Comparison of ENCODE assay signal across 8 cellular contexts in the genomic region with DNA sequence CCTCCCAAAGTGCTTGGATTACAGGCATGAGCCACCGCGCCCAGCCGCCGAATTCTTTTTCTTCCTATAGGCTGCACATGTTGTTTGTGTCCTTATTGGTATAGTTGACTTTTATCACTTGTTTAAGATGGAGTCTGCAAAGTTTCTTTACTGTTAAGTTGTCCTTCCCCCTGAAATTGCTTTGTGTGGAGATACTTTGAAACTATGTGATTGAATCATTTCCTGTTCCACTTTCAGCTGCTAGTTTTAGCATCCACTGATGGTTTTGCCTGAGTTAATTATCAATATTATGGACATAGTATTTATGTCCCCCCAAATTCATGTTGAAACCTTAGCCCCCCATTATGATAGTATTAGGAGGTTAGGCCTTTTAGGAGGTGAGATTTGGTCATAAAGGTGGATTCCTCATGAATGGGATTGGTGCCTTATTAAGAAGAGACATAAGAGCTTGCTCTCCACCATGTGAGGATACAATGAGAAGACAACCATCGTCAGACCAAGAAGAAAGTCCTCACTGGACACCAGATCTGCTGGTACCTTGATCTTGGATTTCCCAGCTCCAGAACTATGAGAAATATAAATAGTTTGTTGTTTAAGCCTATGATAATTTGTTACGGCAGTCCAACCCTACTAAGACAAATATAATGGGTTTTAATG. TPM values are rescaled to one million over a fixed set of nuclear protein-coding genes. Genes with fewer than 3 reads are reported as not detected.
DNase-seq lines count a peak whose midpoint lies in the region; ATAC-seq lines count a peak whose summit lies in the region.

No MANE protein-coding gene starts in this region.

- H3K9me3 Mint-ChIP-seq in activated naive CD4-positive, alpha-beta T cell treated with anti-CD3 and anti-CD28 coated beads, Interleukin-2, amount 10 ng/mL, durations not matched to agents 7 days and 5 days = no peaks in the 10 kb centered on the region

- no peaks in the 10 kb centered on the region for H3K27me3 Mint-ChIP-seq in activated naive CD4-positive, alpha-beta T cell treated with anti-CD3 and anti-CD28 coated beads, Interleukin-2, amount 10 ng/mL, durations not matched to agents 7 days and 5 days

- peak overlapping the region; percentile 35 for H3K27ac Mint-ChIP-seq in activated naive CD4-positive, alpha-beta T cell treated with anti-CD3 and anti-CD28 coated beads, Interleukin-2, amount 10 ng/mL, durations not matched to agents 7 days and 5 days

- peaks cover 16% of the 10 kb centered on the region for H3K4me1 Mint-ChIP-seq in activated naive CD4-positive, alpha-beta T cell treated with anti-CD3 and anti-CD28 coated beads, Interleukin-2, amount 10 ng/mL, durations not matched to agents 7 days and 5 days

- ATAC-seq in HG02798 (IDR thresholded peaks at IDR 0.05; ENCODE audit: poor library complexity, unreplicated experiment) = peak; percentile 71

- H3K36me3 Mint-ChIP-seq in activated naive CD4-positive, alpha-beta T cell treated with anti-CD3 and anti-CD28 coated beads, Interleukin-2, amount 10 ng/mL, durations not matched to agents 7 days and 5 days = peaks cover 39% of the 10 kb centered on the region

- CTCF ChIA-PET in activated naive CD4-positive, alpha-beta T cell treated with anti-CD3 and anti-CD28 coated beads, Interleukin-2, amount 10 ng/mL, durations not matched to agents 7 days and 5 days (lab: Charles Lee) = interaction anchor here (2.2 kb wide), 1 partner anchor 11 kb away, joined by 9 read pairs; no protein-coding TSS in a partner anchor

- H3K4me3 Mint-ChIP-seq in activated naive CD4-positive, alpha-beta T cell treated with anti-CD3 and anti-CD28 coated beads, Interleukin-2, amount 10 ng/mL, durations not matched to agents 7 days and 5 days = no peak overlapping the region

- no peak for DNase-seq in activated naive CD4-positive, alpha-beta T cell treated with anti-CD3 and anti-CD28 coated beads, Interleukin-2, amount 10 ng/mL, durations not matched to agents 7 days and 5 days
- DNase-seq in activated naive CD4-positive, alpha-beta T cell treated with Interleukin-2 at 50 U/mL for 16 hours = no peak
- DNase-seq in M059J (ENCODE audit: low read depth) (peak; percentile 3), GF-D8 (lab: John Stamatoyannopoulos, UW) (no peak), T-helper 9 cell (no peak), NCI-H1436 (lab: John Stamatoyannopoulos, UW) (no peak), iPS-NIHi7 (ENCODE audit: extremely low spot score) (no peak)

RNA-seq across cellular contexts. Expression of a gene that starts 34.9 kb away (rescaled TPM):
- total RNA-seq in M059J (2014; rRNA removed; shearing (Covaris generic)) = 78.5 and 93.1 TPM in 2 replicates

RNA-seq across cellular contexts. Expression of a gene that starts 35.0 kb away (rescaled TPM):
- 36.1 and 54.5 TPM in 2 replicates for total RNA-seq in M059J (2014; rRNA removed; shearing (Covaris generic))
